Comparison of ENCODE assay signal across 2 cellular contexts in the genomic region with DNA sequence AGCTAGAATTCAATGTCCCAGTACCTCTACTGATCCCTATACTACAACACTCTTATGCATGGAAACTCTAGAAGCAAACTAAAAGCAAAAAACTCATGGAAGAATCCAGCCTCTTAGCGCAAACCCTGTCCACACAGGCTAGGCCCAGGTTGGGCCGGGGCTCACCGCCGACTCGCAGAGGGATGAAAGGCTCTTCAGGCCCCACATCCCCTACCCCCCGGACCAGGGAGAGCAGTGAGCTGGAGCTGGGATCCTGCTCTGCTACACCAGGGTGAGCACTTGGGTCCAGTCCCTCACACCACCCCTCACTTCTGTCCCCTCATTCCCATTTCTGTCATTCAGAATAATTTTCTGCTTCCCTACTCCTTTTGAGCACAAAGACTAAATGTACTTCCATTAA.
TF ChIP-seq lines count a peak whose summit lies in the region.

No MANE protein-coding gene starts in this region.

TF ChIP-seq in GM23338, 12 proteins besides CTCF, POLR2A, EP300 and RAD21 (continues in another document):
- TF ChIP-seq ZNF331 (CRISPR knock-in tag; IDR thresholded peaks at IDR 0.05; ENCODE audit: low read depth), result no peak
- TF ChIP-seq CREB1 (CRISPR knock-in tag; IDR thresholded peaks at IDR 0.05; ENCODE audit: low read depth), result no peak
- TF ChIP-seq EZH2 (IDR thresholded peaks at IDR 0.05; ENCODE audit: low read depth, unreplicated experiment), result no peak
- TF ChIP-seq JUNB (IDR thresholded peaks at IDR 0.05; ENCODE audit: unreplicated experiment), result no peak
- TF ChIP-seq STAT1 (IDR thresholded peaks at IDR 0.05; ENCODE audit: unreplicated experiment), result no peak
- no peak for TF ChIP-seq NANOG (IDR thresholded peaks at IDR 0.05; ENCODE audit: borderline replicate concordance)
- no peak for TF ChIP-seq ZNF114 (CRISPR knock-in tag; IDR thresholded peaks at IDR 0.05)
- TF ChIP-seq POLR2AphosphoS5 (IDR thresholded peaks at IDR 0.05; ENCODE audit: low read depth), result no peak
- TF ChIP-seq, protein P1, sequence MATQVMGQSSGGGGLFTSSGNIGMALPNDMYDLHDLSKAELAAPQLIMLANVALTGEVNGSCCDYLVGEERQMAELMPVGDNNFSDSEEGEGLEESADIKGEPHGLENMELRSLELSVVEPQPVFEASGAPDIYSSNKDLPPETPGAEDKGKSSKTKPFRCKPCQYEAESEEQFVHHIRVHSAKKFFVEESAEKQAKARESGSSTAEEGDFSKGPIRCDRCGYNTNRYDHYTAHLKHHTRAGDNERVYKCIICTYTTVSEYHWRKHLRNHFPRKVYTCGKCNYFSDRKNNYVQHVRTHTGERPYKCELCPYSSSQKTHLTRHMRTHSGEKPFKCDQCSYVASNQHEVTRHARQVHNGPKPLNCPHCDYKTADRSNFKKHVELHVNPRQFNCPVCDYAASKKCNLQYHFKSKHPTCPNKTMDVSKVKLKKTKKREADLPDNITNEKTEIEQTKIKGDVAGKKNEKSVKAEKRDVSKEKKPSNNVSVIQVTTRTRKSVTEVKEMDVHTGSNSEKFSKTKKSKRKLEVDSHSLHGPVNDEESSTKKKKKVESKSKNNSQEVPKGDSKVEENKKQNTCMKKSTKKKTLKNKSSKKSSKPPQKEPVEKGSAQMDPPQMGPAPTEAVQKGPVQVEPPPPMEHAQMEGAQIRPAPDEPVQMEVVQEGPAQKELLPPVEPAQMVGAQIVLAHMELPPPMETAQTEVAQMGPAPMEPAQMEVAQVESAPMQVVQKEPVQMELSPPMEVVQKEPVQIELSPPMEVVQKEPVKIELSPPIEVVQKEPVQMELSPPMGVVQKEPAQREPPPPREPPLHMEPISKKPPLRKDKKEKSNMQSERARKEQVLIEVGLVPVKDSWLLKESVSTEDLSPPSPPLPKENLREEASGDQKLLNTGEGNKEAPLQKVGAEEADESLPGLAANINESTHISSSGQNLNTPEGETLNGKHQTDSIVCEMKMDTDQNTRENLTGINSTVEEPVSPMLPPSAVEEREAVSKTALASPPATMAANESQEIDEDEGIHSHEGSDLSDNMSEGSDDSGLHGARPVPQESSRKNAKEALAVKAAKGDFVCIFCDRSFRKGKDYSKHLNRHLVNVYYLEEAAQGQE (IDR thresholded peaks at IDR 0.05; ENCODE audit: unreplicated experiment), result no peak
- TF ChIP-seq, protein P2, sequence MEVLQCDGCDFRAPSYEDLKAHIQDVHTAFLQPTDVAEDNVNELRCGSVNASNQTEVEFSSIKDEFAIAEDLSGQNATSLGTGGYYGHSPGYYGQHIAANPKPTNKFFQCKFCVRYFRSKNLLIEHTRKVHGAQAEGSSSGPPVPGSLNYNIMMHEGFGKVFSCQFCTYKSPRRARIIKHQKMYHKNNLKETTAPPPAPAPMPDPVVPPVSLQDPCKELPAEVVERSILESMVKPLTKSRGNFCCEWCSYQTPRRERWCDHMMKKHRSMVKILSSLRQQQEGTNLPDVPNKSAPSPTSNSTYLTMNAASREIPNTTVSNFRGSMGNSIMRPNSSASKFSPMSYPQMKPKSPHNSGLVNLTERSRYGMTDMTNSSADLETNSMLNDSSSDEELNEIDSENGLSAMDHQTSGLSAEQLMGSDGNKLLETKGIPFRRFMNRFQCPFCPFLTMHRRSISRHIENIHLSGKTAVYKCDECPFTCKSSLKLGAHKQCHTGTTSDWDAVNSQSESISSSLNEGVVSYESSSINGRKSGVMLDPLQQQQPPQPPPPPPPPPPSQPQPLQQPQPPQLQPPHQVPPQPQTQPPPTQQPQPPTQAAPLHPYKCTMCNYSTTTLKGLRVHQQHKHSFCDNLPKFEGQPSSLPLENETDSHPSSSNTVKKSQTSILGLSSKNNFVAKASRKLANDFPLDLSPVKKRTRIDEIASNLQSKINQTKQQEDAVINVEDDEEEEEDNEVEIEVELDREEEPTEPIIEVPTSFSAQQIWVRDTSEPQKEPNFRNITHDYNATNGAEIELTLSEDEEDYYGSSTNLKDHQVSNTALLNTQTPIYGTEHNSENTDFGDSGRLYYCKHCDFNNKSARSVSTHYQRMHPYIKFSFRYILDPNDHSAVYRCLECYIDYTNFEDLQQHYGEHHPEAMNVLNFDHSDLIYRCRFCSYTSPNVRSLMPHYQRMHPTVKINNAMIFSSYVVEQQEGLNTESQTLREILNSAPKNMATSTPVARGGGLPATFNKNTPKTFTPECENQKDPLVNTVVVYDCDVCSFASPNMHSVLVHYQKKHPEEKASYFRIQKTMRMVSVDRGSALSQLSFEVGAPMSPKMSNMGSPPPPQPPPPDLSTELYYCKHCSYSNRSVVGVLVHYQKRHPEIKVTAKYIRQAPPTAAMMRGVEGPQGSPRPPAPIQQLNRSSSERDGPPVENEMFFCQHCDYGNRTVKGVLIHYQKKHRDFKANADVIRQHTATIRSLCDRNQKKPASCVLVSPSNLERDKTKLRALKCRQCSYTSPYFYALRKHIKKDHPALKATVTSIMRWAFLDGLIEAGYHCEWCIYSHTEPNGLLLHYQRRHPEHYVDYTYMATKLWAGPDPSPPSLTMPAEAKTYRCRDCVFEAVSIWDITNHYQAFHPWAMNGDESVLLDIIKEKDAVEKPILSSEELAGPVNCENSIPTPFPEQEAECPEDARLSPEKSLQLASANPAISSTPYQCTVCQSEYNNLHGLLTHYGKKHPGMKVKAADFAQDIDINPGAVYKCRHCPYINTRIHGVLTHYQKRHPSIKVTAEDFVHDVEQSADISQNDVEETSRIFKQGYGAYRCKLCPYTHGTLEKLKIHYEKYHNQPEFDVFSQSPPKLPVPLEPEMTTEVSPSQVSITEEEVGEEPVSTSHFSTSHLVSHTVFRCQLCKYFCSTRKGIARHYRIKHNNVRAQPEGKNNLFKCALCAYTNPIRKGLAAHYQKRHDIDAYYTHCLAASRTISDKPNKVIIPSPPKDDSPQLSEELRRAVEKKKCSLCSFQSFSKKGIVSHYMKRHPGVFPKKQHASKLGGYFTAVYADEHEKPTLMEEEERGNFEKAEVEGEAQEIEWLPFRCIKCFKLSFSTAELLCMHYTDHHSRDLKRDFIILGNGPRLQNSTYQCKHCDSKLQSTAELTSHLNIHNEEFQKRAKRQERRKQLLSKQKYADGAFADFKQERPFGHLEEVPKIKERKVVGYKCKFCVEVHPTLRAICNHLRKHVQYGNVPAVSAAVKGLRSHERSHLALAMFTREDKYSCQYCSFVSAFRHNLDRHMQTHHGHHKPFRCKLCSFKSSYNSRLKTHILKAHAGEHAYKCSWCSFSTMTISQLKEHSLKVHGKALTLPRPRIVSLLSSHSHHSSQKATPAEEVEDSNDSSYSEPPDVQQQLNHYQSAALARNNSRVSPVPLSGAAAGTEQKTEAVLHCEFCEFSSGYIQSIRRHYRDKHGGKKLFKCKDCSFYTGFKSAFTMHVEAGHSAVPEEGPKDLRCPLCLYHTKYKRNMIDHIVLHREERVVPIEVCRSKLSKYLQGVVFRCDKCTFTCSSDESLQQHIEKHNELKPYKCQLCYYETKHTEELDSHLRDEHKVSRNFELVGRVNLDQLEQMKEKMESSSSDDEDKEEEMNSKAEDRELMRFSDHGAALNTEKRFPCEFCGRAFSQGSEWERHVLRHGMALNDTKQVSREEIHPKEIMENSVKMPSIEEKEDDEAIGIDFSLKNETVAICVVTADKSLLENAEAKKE (CRISPR knock-in tag; IDR thresholded peaks at IDR 0.05), result no peak
- TF ChIP-seq EZH2phosphoT487 (IDR thresholded peaks at IDR 0.05; ENCODE audit: unreplicated experiment), result no peak

TF ChIP-seq in K562, 482 proteins besides CTCF, POLR2A, EP300 and RAD21:
- TF ChIP-seq TAF7 (tag; IDR thresholded peaks at IDR 0.05), result no peak
- TF ChIP-seq RFX7 (CRISPR knock-in tag; IDR thresholded peaks at IDR 0.05), result no peak
- no peak for TF ChIP-seq ZNF347 (CRISPR knock-in tag; IDR thresholded peaks at IDR 0.05; ENCODE audit: low read depth)
- TF ChIP-seq TCF7 (IDR thresholded peaks at IDR 0.05; ENCODE audit: borderline replicate concordance), result no peak
- no peak for TF ChIP-seq TOE1 (IDR thresholded peaks at IDR 0.05; ENCODE audit: borderline replicate concordance)
- TF ChIP-seq TOE1 (CRISPR knock-in tag; IDR thresholded peaks at IDR 0.05; ENCODE audit: borderline replicate concordance, low read depth), result no peak
- TF ChIP-seq RCOR1 (IDR thresholded peaks at IDR 0.05; ENCODE audit: borderline replicate concordance in 1 of 2, low read depth in 2 of 2, low read length in 2 of 2), result no peak
- no peak for TF ChIP-seq NFIX (CRISPR knock-in tag; IDR thresholded peaks at IDR 0.05; ENCODE audit: low read depth)
- no peak for TF ChIP-seq NR2F6 (CRISPR knock-in tag; IDR thresholded peaks at IDR 0.05)
- TF ChIP-seq CHD2 (IDR thresholded peaks at IDR 0.05; ENCODE audit: low read depth, low read length), result no peak
- no peak for TF ChIP-seq TBP (optimal IDR thresholded peaks at IDR 0.05; ENCODE audit: low read depth, low read length)
- no peak for TF ChIP-seq ZNF76 (CRISPR knock-in tag; IDR thresholded peaks at IDR 0.05; ENCODE audit: borderline replicate concordance)
- TF ChIP-seq, protein P3, sequence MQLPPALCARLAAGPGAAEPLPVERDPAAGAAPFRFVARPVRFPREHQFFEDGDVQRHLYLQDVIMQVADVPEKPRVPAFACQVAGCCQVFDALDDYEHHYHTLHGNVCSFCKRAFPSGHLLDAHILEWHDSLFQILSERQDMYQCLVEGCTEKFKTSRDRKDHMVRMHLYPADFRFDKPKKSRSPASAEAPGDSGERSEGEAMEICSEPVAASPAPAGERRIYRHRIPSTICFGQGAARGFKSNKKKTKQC (CRISPR knock-in tag; IDR thresholded peaks at IDR 0.05), result no peak
- TF ChIP-seq NR2C1 (IDR thresholded peaks at IDR 0.05), result no peak
- TF ChIP-seq NR2C1 (tag; IDR thresholded peaks at IDR 0.05), result no peak
- no peak for TF ChIP-seq SP2 (IDR thresholded peaks at IDR 0.05; ENCODE audit: extremely low read depth, low read depth, low read length, poor library complexity, severe bottlenecking)
- TF ChIP-seq ZNF586 (CRISPR knock-in tag; conservative IDR thresholded peaks at IDR 0.05), result no peak
- TF ChIP-seq CCNT2 (IDR thresholded peaks at IDR 0.05; ENCODE audit: borderline replicate concordance, extremely low read depth, insufficient read length, low read depth, low read length), result no peak
- no peak for TF ChIP-seq ZNF263 (CRISPR knock-in tag; IDR thresholded peaks at IDR 0.05; ENCODE audit: borderline replicate concordance)
- TF ChIP-seq, protein P4, sequence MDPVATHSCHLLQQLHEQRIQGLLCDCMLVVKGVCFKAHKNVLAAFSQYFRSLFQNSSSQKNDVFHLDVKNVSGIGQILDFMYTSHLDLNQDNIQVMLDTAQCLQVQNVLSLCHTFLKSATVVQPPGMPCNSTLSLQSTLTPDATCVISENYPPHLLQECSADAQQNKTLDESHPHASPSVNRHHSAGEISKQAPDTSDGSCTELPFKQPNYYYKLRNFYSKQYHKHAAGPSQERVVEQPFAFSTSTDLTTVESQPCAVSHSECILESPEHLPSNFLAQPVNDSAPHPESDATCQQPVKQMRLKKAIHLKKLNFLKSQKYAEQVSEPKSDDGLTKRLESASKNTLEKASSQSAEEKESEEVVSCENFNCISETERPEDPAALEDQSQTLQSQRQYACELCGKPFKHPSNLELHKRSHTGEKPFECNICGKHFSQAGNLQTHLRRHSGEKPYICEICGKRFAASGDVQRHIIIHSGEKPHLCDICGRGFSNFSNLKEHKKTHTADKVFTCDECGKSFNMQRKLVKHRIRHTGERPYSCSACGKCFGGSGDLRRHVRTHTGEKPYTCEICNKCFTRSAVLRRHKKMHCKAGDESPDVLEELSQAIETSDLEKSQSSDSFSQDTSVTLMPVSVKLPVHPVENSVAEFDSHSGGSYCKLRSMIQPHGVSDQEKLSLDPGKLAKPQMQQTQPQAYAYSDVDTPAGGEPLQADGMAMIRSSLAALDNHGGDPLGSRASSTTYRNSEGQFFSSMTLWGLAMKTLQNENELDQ (CRISPR knock-in tag; IDR thresholded peaks at IDR 0.05; ENCODE audit: borderline replicate concordance), result no peak
- TF ChIP-seq KAT2B (IDR thresholded peaks at IDR 0.05; ENCODE audit: low read depth, low read length), result no peak
- no peak for TF ChIP-seq COPS2 (conservative IDR thresholded peaks at IDR 0.05)
TF ChIP-seq in K562: peak in this region for 0.
